ENCODE assay signal across 8 cellular contexts in the genomic region with DNA sequence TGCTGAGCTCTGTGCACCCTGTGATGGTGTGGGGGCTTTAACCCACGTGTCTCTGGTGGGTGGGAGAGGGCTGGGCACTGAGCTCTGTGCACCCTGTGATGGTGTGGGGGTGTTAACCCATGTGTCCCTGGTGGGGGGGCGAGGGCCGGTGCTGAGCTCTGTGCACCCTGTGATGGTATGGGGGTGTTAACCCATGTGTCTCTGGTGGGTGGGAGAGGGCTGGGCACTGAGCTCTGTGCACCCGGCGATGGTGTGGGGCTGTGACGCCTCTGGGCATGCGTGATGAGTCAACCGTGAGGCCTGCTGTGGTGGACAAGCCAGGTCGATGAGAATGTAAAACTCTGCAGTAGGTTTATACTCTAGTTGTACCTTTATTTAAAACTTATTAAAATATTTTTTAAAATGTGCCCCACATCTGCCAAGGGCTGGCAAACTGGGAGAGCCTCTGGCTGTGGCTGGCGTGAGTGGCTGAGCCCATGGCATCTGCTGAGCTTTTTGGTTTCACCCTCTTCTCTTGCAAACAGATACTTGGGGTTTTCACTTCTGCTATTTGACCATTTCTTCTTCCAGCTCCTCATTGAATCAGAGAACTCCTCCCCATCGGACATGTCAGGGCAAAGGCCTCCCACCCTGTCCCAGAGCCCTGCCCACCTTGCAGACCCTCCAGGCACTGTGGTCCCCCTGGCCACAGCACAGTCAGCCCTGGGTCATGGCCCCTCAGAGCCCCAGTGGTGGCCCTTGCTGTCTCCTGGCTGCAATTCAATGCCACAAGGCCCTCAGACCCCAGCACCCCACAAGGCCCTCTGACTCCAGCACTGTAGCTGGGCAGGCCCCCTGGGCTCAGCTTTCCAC. TPM values are rescaled to one million over a fixed set of nuclear protein-coding genes. Genes with fewer than 3 reads are reported as not detected.
A peak's percentile ranks its signal among the peaks of the same experiment; 100 is the strongest.
DNase-seq lines count a peak whose midpoint lies in the region; ATAC-seq lines count a peak whose summit lies in the region.

No MANE protein-coding gene starts in this region.

- intact Hi-C loops in activated naive CD4-positive, alpha-beta T cell treated with anti-CD3 and anti-CD28 coated beads for 36 hours (cut with micrococcal nuclease) = loop anchor here (1.0 kb wide), 2 partner anchors 105 to 236 kb away; no protein-coding TSS in a partner anchor

- no peak overlapping the region for H3K4me3 ChIP-seq in mesenchymal stem cell (ENCODE audit: insufficient read depth in 1 of 2, low read depth in 1 of 2, low read length in 2 of 2)

- H2AFZ ChIP-seq in mesenchymal stem cell (ENCODE audit: low read depth, low read length) = no peak overlapping the region

- peak overlapping the region in 1 of 2 experiments; percentile 13 for H3K18ac ChIP-seq in mesenchymal stem cell (ENCODE audit: low read depth in 1 of 2, low read length in 2 of 2)

- H3K36me3 Mint-ChIP-seq in activated naive CD4-positive, alpha-beta T cell treated with anti-CD3 and anti-CD28 coated beads for 36 hours (ENCODE audit: low read depth) = no peaks in the 10 kb centered on the region

- H3K4me2 ChIP-seq in mesenchymal stem cell (ENCODE audit: low read length, poor library complexity, severe bottlenecking) = no peak overlapping the region

- peaks cover 6 to 43% of the 10 kb centered on the region in 2 experiments for H3K36me3 ChIP-seq in mesenchymal stem cell (ENCODE audit: control insufficient read depth in 1 of 2, insufficient read depth in 2 of 2, low read depth in 1 of 2, low read length in 2 of 2)

- H3K27ac Mint-ChIP-seq in activated naive CD4-positive, alpha-beta T cell treated with anti-CD3 and anti-CD28 coated beads for 36 hours = no peak overlapping the region

- ATAC-seq in GM18858 (IDR thresholded peaks at IDR 0.05; ENCODE audit: unreplicated experiment) (peak; percentile 90), GM21723 (IDR thresholded peaks at IDR 0.05; ENCODE audit: unreplicated experiment) (peak; percentile 94)

- peak overlapping the region; percentile 33 for H2BK15ac ChIP-seq in mesenchymal stem cell (ENCODE audit: low read depth, poor library complexity, severe bottlenecking)

- H3K4ac ChIP-seq in mesenchymal stem cell (ENCODE audit: low read depth in 1 of 2, low read length in 2 of 2) = peak overlapping the region in 1 of 2 experiments; percentile 45

- H4K8ac ChIP-seq in mesenchymal stem cell (ENCODE audit: low read length) = peak overlapping the region; percentile 43

- H2BK120ac ChIP-seq in mesenchymal stem cell (ENCODE audit: low read depth, low read length) = no peak overlapping the region

- H4K91ac ChIP-seq in mesenchymal stem cell (ENCODE audit: low read length) = peak overlapping the region; percentile 79

- CTCF ChIA-PET in activated naive CD4-positive, alpha-beta T cell treated with anti-CD3 and anti-CD28 coated beads for 36 hours (lab: Charles Lee) = interaction anchor here (0.6 to 1.2 kb wide), 3 partner anchors 10 to 148 kb away, joined by 3 to 4 read pairs (median 3); no protein-coding TSS in a partner anchor

- no peak overlapping the region for H2BK5ac ChIP-seq in mesenchymal stem cell (ENCODE audit: low read depth, low read length, poor library complexity, severe bottlenecking)

- 91% methylated on average over 5 of the region's 11 CpGs for WGBS in mesenchymal stem cell

- peak overlapping the region; percentile 28 for H2AK5ac ChIP-seq in mesenchymal stem cell (ENCODE audit: low read length, severe bottlenecking)

- H3K4me1 ChIP-seq in mesenchymal stem cell (ENCODE audit: control insufficient read depth, insufficient read depth, low read depth, low read length) = peaks cover 24% of the 10 kb centered on the region

- no peaks in the 10 kb centered on the region for H3K79me1 ChIP-seq in mesenchymal stem cell (replicated peaks; ENCODE audit: low read length, poor library complexity, severe bottlenecking)

- no peak overlapping the region for H3K4me3 Mint-ChIP-seq in activated naive CD4-positive, alpha-beta T cell treated with anti-CD3 and anti-CD28 coated beads for 36 hours

- H3K27me3 ChIP-seq in mesenchymal stem cell (ENCODE audit: control insufficient read depth in 1 of 2, insufficient read depth in 1 of 2, low read length in 2 of 2) = no peaks in the 10 kb centered on the region

- DNase-seq in KBM-7 (peak; percentile 39), mesenchymal stem cell (peak; percentile 41), putamen (ENCODE audit: low spot score) (no peak), NCI-H1048 (lab: John Stamatoyannopoulos, UW) (no peak)
- DNase-seq in activated naive CD4-positive, alpha-beta T cell treated with anti-CD3 and anti-CD28 coated beads for 36 hours = no peak
- DNase-seq in stimulated activated CD4-positive, alpha-beta T cell treated with anti-CD3 and anti-CD28 coated beads, Interleukin-4, amount 100 ng/mL, for 1 hour = no peak

- H3K9me3 Mint-ChIP-seq in activated naive CD4-positive, alpha-beta T cell treated with anti-CD3 and anti-CD28 coated beads for 36 hours = no peaks in the 10 kb centered on the region

- no peak overlapping the region for H3K14ac ChIP-seq in mesenchymal stem cell (ENCODE audit: low read length in 2 of 2)

- H3K27ac ChIP-seq in mesenchymal stem cell (ENCODE audit: low read length, poor library complexity, severe bottlenecking) = peak overlapping the region; percentile 24

- no peaks in the 10 kb centered on the region for H3K4me1 Mint-ChIP-seq in activated naive CD4-positive, alpha-beta T cell treated with anti-CD3 and anti-CD28 coated beads for 36 hours (ENCODE audit: low read depth)

- H3K27me3 Mint-ChIP-seq in activated naive CD4-positive, alpha-beta T cell treated with anti-CD3 and anti-CD28 coated beads for 36 hours (ENCODE audit: low read depth) = no peaks in the 10 kb centered on the region

- no peaks in the 10 kb centered on the region for H3K9me3 ChIP-seq in mesenchymal stem cell (ENCODE audit: control insufficient read depth, low read length)

- H2BK12ac ChIP-seq in mesenchymal stem cell (ENCODE audit: low read length in 2 of 2) = peak overlapping the region in 1 of 2 experiments; percentile 85

- peak overlapping the region; percentile 3 for H3K9ac ChIP-seq in mesenchymal stem cell (ENCODE audit: low read length)

- in situ Hi-C loops in KBM-7 (cut with MboI; ENCODE audit: low pct_unique_long_range_greater_than_20kb, low sequenced_read_pairs) = no loop called here

- H3K23ac ChIP-seq in mesenchymal stem cell (ENCODE audit: low read length in 2 of 2) = no peak overlapping the region

RNA-seq across cellular contexts. Expression of a gene that starts 18.5 kb away (rescaled TPM):
- polyA plus RNA-seq in mesenchymal stem cell (2013, experiment 1 of 2) = 24.3 TPM
- polyA plus RNA-seq in mesenchymal stem cell (2013, experiment 2 of 2) = 23.1 TPM
- total RNA-seq in activated naive CD4-positive, alpha-beta T cell treated with anti-CD3 and anti-CD28 coated beads for 36 hours = 10 to 100 TPM; 41.6 to 41.7 TPM

Comparison
In these comparisons a context has a peak if more than half of its experiments do, and no peak if none do; other contexts are left out.
1. DNase-seq: peak in KBM-7 (single experiment) and mesenchymal stem cell (single experiment); none in activated naive CD4-positive, alpha-beta T cell treated with anti-CD3 and anti-CD28 coated beads for 36 hours (single experiment), stimulated activated CD4-positive, alpha-beta T cell treated with anti-CD3 and anti-CD28 coated beads, Interleukin-4, amount 100 ng/mL, for 1 hour (single experiment), putamen (single experiment) and NCI-H1048 (single experiment).